18 cellular contexts compared by ENCODE assay signal in the genomic region with DNA sequence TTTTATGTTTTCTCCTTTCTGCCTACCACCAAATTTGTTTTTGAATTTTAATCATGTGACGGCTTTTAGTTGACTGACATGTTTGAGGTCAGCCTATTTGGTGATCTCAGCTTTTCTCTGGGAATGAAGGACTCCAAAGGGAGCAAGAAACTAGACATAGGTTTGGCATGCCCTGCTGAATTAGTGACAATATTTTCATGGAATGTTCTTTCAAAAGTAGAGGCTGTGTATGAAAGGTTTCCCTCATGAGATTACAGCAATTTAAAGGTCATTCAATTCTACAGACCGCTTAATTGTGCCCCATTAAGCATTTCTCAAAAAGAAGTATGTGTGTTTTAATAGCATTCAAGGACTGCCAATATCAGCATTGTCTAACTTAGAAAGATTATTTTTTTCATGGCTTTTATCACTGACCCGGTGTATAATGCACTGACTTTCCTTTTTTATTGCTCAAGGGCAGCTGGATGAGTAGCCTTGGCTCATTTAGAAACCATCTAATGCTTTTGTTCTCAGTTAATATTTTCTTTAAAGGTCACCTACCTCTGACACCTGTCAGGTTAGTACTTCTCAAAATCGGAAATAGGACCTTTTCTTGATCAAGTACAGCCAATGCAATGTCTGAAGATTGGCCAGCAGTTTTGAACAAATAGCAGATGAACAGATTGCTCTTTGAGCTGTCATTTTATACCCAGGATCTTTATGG.
"Had no signal": no experiment of that assay in that cellular context is flagged by ENCODE, and none has a peak within 500 bp of the region (broad histone marks: within the 10 kb centered on the region; RNA-seq: fewer than 3 reads in every experiment).

No MANE protein-coding gene starts in this region.

- DNase-seq: activated B cell treated with CpG ODN at 0.5 μM for 24 hours; activated CD4-positive, alpha-beta T cell treated with anti-CD3 and anti-CD28 coated beads, Interleukin-2, amount 50 U/mL, for 1 hour; activated CD8-positive, alpha-beta T cell treated with anti-CD3 and anti-CD28 coated beads for 36 hours; activated T-cell treated with anti-CD3 and anti-CD28 coated beads, Interleukin-2, amount 50 U/mL, for 48 hours; caudate nucleus; cortex of kidney; endodermal cell; gastrocnemius medialis; glutamatergic neuron; left cardiac atrium; left ventricle myocardium superior; mucosa of descending colon; posterior cingulate gyrus; right cardiac atrium; stimulated activated CD4-positive, alpha-beta T cell treated with anti-CD3 and anti-CD28 coated beads, Interleukin-4, amount 100 ng/mL, for 1 hour; stimulated activated naive CD8-positive, alpha-beta T cell treated with anti-CD3 and anti-CD28 coated beads, Interleukin-15, Interleukin-2, amounts not matched to agents 100 U/mL and 50 U/mL, for 24 hours; uterus had no signal

- H3K4me3 ChIP-seq: ascending aorta, gastrocnemius medialis, mucosa of descending colon, uterus had no signal

- H3K4me1 ChIP-seq: ascending aorta, gastrocnemius medialis, uterus had no signal

- H3K27ac ChIP-seq: ascending aorta, gastrocnemius medialis, uterus had no signal

- H3K9me3 ChIP-seq: ascending aorta, gastrocnemius medialis, mucosa of descending colon, uterus had no signal

- H3K36me3 ChIP-seq: ascending aorta, gastrocnemius medialis, uterus had no signal

- H3K27me3 ChIP-seq: ascending aorta, gastrocnemius medialis, uterus had no signal
